Comparison of ENCODE assay signal across 8 cellular contexts in the genomic region with DNA sequence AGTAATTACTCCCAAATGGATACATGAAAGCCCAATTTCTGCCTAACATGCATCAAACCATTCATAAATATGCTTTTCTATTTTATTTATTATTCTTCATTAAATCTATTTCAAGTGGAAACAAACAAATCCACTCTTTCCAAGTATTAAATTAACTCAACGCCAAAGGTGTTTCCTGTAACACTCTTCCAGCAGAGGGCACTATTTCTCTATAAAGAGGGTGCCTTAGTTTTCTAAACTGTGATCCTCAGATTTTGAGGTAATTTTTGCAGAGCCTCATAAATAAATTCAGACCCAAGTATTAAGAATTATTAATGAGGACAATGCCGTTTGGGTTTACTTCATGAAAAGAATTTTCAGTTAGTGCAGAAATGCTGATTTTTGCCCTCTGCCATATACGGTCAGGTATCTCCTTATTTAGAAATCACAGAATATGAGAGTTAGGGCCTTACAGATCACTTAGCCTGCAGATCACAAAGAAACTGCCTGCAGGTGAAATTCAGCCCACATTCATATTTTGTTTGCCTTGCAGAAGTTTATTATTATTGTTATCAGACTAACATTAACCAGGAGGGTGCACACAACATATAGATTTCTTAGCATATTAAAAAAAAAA. TPM values are rescaled to one million over a fixed set of nuclear protein-coding genes. Genes with fewer than 3 reads are reported as not detected.
A peak's percentile ranks its signal among the peaks of the same experiment; 100 is the strongest.
DNase-seq lines count a peak whose midpoint lies in the region; ATAC-seq and TF ChIP-seq lines count a peak whose summit lies in the region.

No MANE protein-coding gene starts in this region.

- H3K9ac ChIP-seq in endodermal cell (ENCODE audit: extremely low read depth, low read length, poor library complexity, severe bottlenecking) = no peak overlapping the region

- no peaks in the 10 kb centered on the region for H3K36me3 Mint-ChIP-seq in activated CD8-positive, alpha-beta memory T cell treated with anti-CD3 and anti-CD28 coated beads, Interleukin-2, amount 10 ng/mL, durations not matched to agents 7 days and 5 days
- H3K36me3 Mint-ChIP-seq in endodermal cell (ENCODE audit: low read depth) = no peaks in the 10 kb centered on the region
- no peaks in the 10 kb centered on the region for H3K36me3 Mint-ChIP-seq in activated T-cell treated with anti-CD3 and anti-CD28 coated beads, Interleukin-2, amount 50 U/mL, for 4 hours (ENCODE audit: insufficient read depth)

- DNase-seq in activated CD8-positive, alpha-beta memory T cell treated with anti-CD3 and anti-CD28 coated beads, Interleukin-2, amount 10 ng/mL, durations not matched to agents 7 days and 5 days = no peak
- no peak for DNase-seq in activated CD8-positive, alpha-beta memory T cell treated with anti-CD3 and anti-CD28 coated beads, Interleukin-2, amount 50 U/mL, for 4 hours
- DNase-seq in NCI-H1048 (lab: John Stamatoyannopoulos, UW) (peak; percentile 11), RWPE1 (ENCODE audit: low spot score) (peak; percentile 55), endodermal cell (no peak), middle frontal gyrus (ENCODE audit: extremely low spot score, low spot score) (peak; percentile 73)
- DNase-seq in activated T-cell treated with anti-CD3 and anti-CD28 coated beads, Interleukin-2, amount 50 U/mL, for 4 hours = no peak

- TF ChIP-seq CTCF in RWPE1 (conservative IDR thresholded peaks at IDR 0.05; ENCODE audit: low read depth) (peak; percentile 78), endodermal cell (conservative IDR thresholded peaks at IDR 0.05) (peak; percentile 94)

- peak; percentile 64 for ATAC-seq in activated CD8-positive, alpha-beta memory T cell treated with anti-CD3 and anti-CD28 coated beads, Interleukin-2, amount 10 ng/mL, durations not matched to agents 7 days and 5 days
- ATAC-seq in activated T-cell treated with anti-CD3 and anti-CD28 coated beads, Interleukin-2, amount 50 U/mL, for 4 hours = no peak
- ATAC-seq in GM18909 (IDR thresholded peaks at IDR 0.05; ENCODE audit: poor library complexity, unreplicated experiment) = no peak

- H3K4me1 ChIP-seq in endodermal cell (ENCODE audit: control insufficient read depth, insufficient read depth, low read length) = no peaks in the 10 kb centered on the region

- 37 to 42% methylated on average over 3 of the region's 3 CpGs for WGBS in endodermal cell (ENCODE audit: insufficient coverage in 1 of 2, insufficient read length in 1 of 2), 2 experiments

- H3K27me3 ChIP-seq in endodermal cell (ENCODE audit: control insufficient read depth, insufficient read depth, low read length, poor library complexity, severe bottlenecking) = no peaks in the 10 kb centered on the region

- H3K36me3 ChIP-seq in endodermal cell (ENCODE audit: control insufficient read depth, insufficient read depth, low read length) = no peaks in the 10 kb centered on the region

- peaks cover 11% of the 10 kb centered on the region for H3K4me1 Mint-ChIP-seq in activated CD8-positive, alpha-beta memory T cell treated with anti-CD3 and anti-CD28 coated beads, Interleukin-2, amount 10 ng/mL, durations not matched to agents 7 days and 5 days
- H3K4me1 Mint-ChIP-seq in endodermal cell = peaks cover 22% of the 10 kb centered on the region
- peaks cover 1% of the 10 kb centered on the region for H3K4me1 Mint-ChIP-seq in activated T-cell treated with anti-CD3 and anti-CD28 coated beads, Interleukin-2, amount 50 U/mL, for 4 hours (ENCODE audit: low read depth)

- no peak overlapping the region for H3K4me3 ChIP-seq in endodermal cell (ENCODE audit: low read length)

- CTCF ChIA-PET in activated CD8-positive, alpha-beta memory T cell treated with anti-CD3 and anti-CD28 coated beads, Interleukin-2, amount 10 ng/mL, durations not matched to agents 7 days and 5 days (lab: Charles Lee) = interaction anchor here (0.9 to 2.3 kb wide), 11 partner anchors 9 to 1022 kb away, joined by 3 to 11 read pairs (median 4); no protein-coding TSS in a partner anchor
- CTCF ChIA-PET in RWPE1 (lab: Yijun Ruan, JAX) = interaction anchor here (0.6 kb wide), 3 partner anchors 29 to 1026 kb away, joined by 3 to 4 read pairs (median 3); no protein-coding TSS in a partner anchor

- no peak overlapping the region for H3K27ac Mint-ChIP-seq in activated CD8-positive, alpha-beta memory T cell treated with anti-CD3 and anti-CD28 coated beads, Interleukin-2, amount 10 ng/mL, durations not matched to agents 7 days and 5 days
- H3K27ac Mint-ChIP-seq in endodermal cell = no peak overlapping the region

- peaks cover 13% of the 10 kb centered on the region for H3K27me3 Mint-ChIP-seq in activated CD8-positive, alpha-beta memory T cell treated with anti-CD3 and anti-CD28 coated beads, Interleukin-2, amount 10 ng/mL, durations not matched to agents 7 days and 5 days
- peaks cover 8% of the 10 kb centered on the region for H3K27me3 Mint-ChIP-seq in endodermal cell (ENCODE audit: insufficient read depth)
- H3K27me3 Mint-ChIP-seq in activated T-cell treated with anti-CD3 and anti-CD28 coated beads, Interleukin-2, amount 50 U/mL, for 4 hours (ENCODE audit: low read depth) = peaks cover under 1% of the 10 kb centered on the region

- H3K9me3 Mint-ChIP-seq in activated CD8-positive, alpha-beta memory T cell treated with anti-CD3 and anti-CD28 coated beads, Interleukin-2, amount 10 ng/mL, durations not matched to agents 7 days and 5 days (ENCODE audit: low read depth) = no peaks in the 10 kb centered on the region
- peaks cover 3% of the 10 kb centered on the region for H3K9me3 Mint-ChIP-seq in endodermal cell
- no peaks in the 10 kb centered on the region for H3K9me3 Mint-ChIP-seq in activated T-cell treated with anti-CD3 and anti-CD28 coated beads, Interleukin-2, amount 50 U/mL, for 4 hours

- H3K9me3 ChIP-seq in endodermal cell (ENCODE audit: control insufficient read depth, low read length) = peaks cover 1% of the 10 kb centered on the region

- POLR2A ChIA-PET in RWPE1 (lab: Yijun Ruan, JAX; ENCODE audit: low non-redundant PET) = no interaction called here

- no peak overlapping the region for H3K4me3 Mint-ChIP-seq in activated CD8-positive, alpha-beta memory T cell treated with anti-CD3 and anti-CD28 coated beads, Interleukin-2, amount 10 ng/mL, durations not matched to agents 7 days and 5 days
- H3K4me3 Mint-ChIP-seq in endodermal cell = no peak overlapping the region
- H3K4me3 Mint-ChIP-seq in activated T-cell treated with anti-CD3 and anti-CD28 coated beads, Interleukin-2, amount 50 U/mL, for 4 hours = no peak overlapping the region

- no peak overlapping the region for H3K27ac ChIP-seq in RWPE1
- H3K27ac ChIP-seq in endodermal cell (ENCODE audit: low read depth, low read length) = no peak overlapping the region

RNA-seq across cellular contexts. Expression of a gene that starts 40.1 kb away (rescaled TPM):
- 10 to 100 TPM; 45.3 to 60.5 TPM for total RNA-seq in activated CD8-positive, alpha-beta memory T cell treated with anti-CD3 and anti-CD28 coated beads, Interleukin-2, amount 10 ng/mL, durations not matched to agents 7 days and 5 days
- 100 to 1,000 TPM; 138 to 158 TPM for total RNA-seq in endodermal cell
- 32.9 TPM for polyA plus RNA-seq in endodermal cell (2013, experiment 1 of 2)
- polyA plus RNA-seq in endodermal cell (2013, experiment 2 of 2) = 31.7 TPM
- 10 to 100 TPM; 24.0 to 26.3 (median 25.5) TPM for total RNA-seq in activated T-cell treated with anti-CD3 and anti-CD28 coated beads, Interleukin-2, amount 50 U/mL, for 4 hours

RNA-seq across cellular contexts. Expression of a gene that starts 43.9 kb away (rescaled TPM):
- 100 to 1,000 TPM in 1 of 2 experiments, 10 to 100 TPM in 1; 50.5 to 129 TPM for total RNA-seq in activated CD8-positive, alpha-beta memory T cell treated with anti-CD3 and anti-CD28 coated beads, Interleukin-2, amount 10 ng/mL, durations not matched to agents 7 days and 5 days
- total RNA-seq in endodermal cell = 10 to 100 TPM; 15.1 to 16.3 TPM
- 29.1 TPM for polyA plus RNA-seq in endodermal cell (2013, experiment 1 of 2)
- 30.4 TPM for polyA plus RNA-seq in endodermal cell (2013, experiment 2 of 2)
- 10 to 100 TPM; 19.9 to 27.3 (median 24.5) TPM for total RNA-seq in activated T-cell treated with anti-CD3 and anti-CD28 coated beads, Interleukin-2, amount 50 U/mL, for 4 hours

Comparison
In these comparisons a context has a peak if more than half of its experiments do, and no peak if none do; other contexts are left out.
1. DNase-seq: peak in NCI-H1048 (single experiment), RWPE1 (single experiment) and middle frontal gyrus (single experiment); none in activated CD8-positive, alpha-beta memory T cell treated with anti-CD3 and anti-CD28 coated beads, Interleukin-2, amount 10 ng/mL, durations not matched to agents 7 days and 5 days (single experiment), activated CD8-positive, alpha-beta memory T cell treated with anti-CD3 and anti-CD28 coated beads, Interleukin-2, amount 50 U/mL, for 4 hours (single experiment), endodermal cell (single experiment) and activated T-cell treated with anti-CD3 and anti-CD28 coated beads, Interleukin-2, amount 50 U/mL, for 4 hours (single experiment).